23 cellular contexts compared by ENCODE assay signal in genomic region chr1:233777571-233777970, GRCh38.
"Had no signal": no experiment of that assay in that cellular context is flagged by ENCODE, and none has a peak within 500 bp of the region (broad histone marks: within the 10 kb centered on the region; RNA-seq: fewer than 3 reads in every experiment).

No MANE protein-coding gene starts in this region.

- DNase-seq: activated CD4-positive, alpha-beta memory T cell treated with anti-CD3 and anti-CD28 coated beads for 36 hours; activated CD4-positive, CD25-positive, alpha-beta regulatory T cell treated with anti-CD3 and anti-CD28 coated beads, Interleukin-2, amount 50 U/mL, for 72 hours; activated CD8-positive, alpha-beta memory T cell treated with anti-CD3 and anti-CD28 coated beads, Interleukin-2, amount 50 U/mL, for 48 hours; activated gamma-delta T cell; activated naive CD4-positive, alpha-beta T cell treated with anti-CD3 and anti-CD28 coated beads, Interleukin-2, amount 10 ng/mL, durations not matched to agents 7 days and 5 days; activated naive CD8-positive, alpha-beta T cell treated with anti-CD3 and anti-CD28 coated beads, Interleukin-2, amount 10 ng/mL, durations not matched to agents 7 days and 5 days; activated T-cell treated with anti-CD3 and anti-CD28 coated beads, Interleukin-2, amount 50 U/mL, for 24 hours; brain microvascular endothelial cell; endodermal cell; foreskin fibroblast; left ventricle myocardium inferior; naive thymus-derived CD4-positive, alpha-beta T cell; occipital lobe; right cardiac atrium; stimulated activated CD4-positive, alpha-beta T cell treated with anti-CD3 and anti-CD28 coated beads, Interleukin-15, amount 100 ng/mL, for 24 hours; stimulated activated CD4-positive, alpha-beta T cell treated with anti-CD3 and anti-CD28 coated beads, Interleukin-2, amount 100 ng/mL, for 24 hours; stimulated activated naive B cell treated with anti-CD40 and anti-IgM and Interleukin-4, amounts not matched to agents 10 μg/mL and 1 μg/mL and 100 μg/mL, for 72 hours; stomach; T-helper 2 cell; testis; trophoblast cell had no signal

- ATAC-seq: esophagus mucosa; naive thymus-derived CD4-positive, alpha-beta T cell; right cardiac atrium; stimulated activated naive B cell treated with anti-CD40 and anti-IgM and Interleukin-4, amounts not matched to agents 10 μg/mL and 1 μg/mL and 100 μg/mL, for 72 hours had no signal

- H3K27ac ChIP-seq: brain microvascular endothelial cell, left ventricle myocardium inferior, parathyroid adenoma, stomach, testis had no signal
